8 cellular contexts compared by ENCODE assay signal in the genomic region with DNA sequence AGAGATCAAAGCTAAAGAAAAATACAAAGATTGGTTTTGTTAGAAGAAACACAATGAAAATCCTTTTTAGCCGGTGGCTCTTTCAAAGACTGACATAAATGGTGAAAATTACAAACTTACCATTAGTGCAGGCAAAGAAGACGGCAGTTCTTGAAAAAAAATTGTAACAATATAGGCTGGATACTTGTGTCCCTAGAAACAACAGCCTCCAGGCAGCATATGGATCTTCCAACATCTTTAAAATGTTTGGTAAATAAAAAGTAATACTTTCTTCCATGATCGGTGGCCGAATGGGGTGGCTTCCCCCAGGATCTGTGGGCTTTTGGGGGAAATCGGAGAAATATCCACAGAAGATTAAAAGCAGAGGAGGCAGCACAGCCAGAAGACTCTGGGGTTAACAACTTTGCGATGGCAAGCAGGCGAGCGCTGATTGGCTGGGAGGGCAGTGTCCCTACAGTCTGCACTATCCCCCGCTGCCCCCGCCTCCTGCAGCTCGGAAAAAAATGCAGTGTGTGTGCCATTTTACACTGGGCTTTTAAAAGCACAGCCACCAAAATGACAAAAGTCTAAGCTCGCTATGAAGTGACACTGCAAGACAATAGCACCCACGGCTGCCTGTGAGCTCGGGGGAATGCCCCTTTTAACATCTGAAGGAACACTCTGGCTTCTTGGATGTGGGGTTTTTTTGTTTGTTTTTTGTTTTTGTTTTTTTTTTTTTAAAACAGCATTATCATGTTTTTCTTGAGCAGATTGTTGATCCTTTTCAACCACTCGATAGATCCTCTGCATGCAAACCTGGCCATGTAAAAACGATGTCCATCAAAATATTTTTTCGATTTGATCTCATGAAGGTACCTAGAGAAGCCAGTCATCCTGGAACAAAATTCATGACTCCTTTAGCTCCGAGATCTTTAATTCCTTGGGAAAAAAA. TPM values are rescaled to one million over a fixed set of nuclear protein-coding genes. Genes with fewer than 3 reads are reported as not detected.
A peak's percentile ranks its signal among the peaks of the same experiment; 100 is the strongest.
DNase-seq lines count a peak whose midpoint lies in the region; ATAC-seq and TF ChIP-seq lines count a peak whose summit lies in the region.

No MANE protein-coding gene starts in this region.

- POLR2A ChIA-PET in WTC11 (lab: Charles Lee): interaction anchor here (0.5 to 1.1 kb wide), 5 partner anchors 27 to 1040 kb away, joined by 3 to 4 read pairs (median 3); no protein-coding TSS in a partner anchor

- H3K27ac ChIP-seq in spleen: peak overlapping the region; percentile 85 to 96 (median 92)

- DNase-seq in AG08395 (ENCODE audit: low spot score): peak; percentile 94
- DNase-seq in NCI-H2227 treated with DMSO at 0.1 percent for 48 hours (lab: John Stamatoyannopoulos, UW): peak; percentile 84
- peak; percentile 81 for DNase-seq in WTC11 (ENCODE audit: low spot score)
- peak; percentile 78 to 89 for DNase-seq in central memory CD8-positive, alpha-beta T cell (ENCODE audit: low spot score in 2 of 2)
- DNase-seq in iris pigment epithelial cell (ENCODE audit: low read depth): peak; percentile 90
- peak; percentile 98 for DNase-seq in spleen

- TF ChIP-seq CTCF in WTC11 (IDR thresholded peaks at IDR 0.05) (no peak), spleen (IDR thresholded peaks at IDR 0.05 in 8 of 11, conservative IDR thresholded peaks at IDR 0.05 in 3 of 11) (peak in 2 of 11 experiments; percentile 21 to 33)

- no peaks in the 10 kb centered on the region for H3K36me3 Mint-ChIP-seq in WTC11
- H3K36me3 Mint-ChIP-seq in central memory CD8-positive, alpha-beta T cell (ENCODE audit: insufficient read depth): peaks cover 2% of the 10 kb centered on the region

- no peaks in the 10 kb centered on the region for H3K27me3 ChIP-seq in spleen (replicated peaks in 1 of 7)

- no peak overlapping the region for H3K27ac Mint-ChIP-seq in WTC11
- no peak overlapping the region for H3K27ac Mint-ChIP-seq in central memory CD8-positive, alpha-beta T cell (ENCODE audit: low read depth)

- peaks cover 3% of the 10 kb centered on the region; the same call in 1 of the 2 replicates for H3K9me3 Mint-ChIP-seq in WTC11
- no peaks in the 10 kb centered on the region for H3K9me3 Mint-ChIP-seq in central memory CD8-positive, alpha-beta T cell

- peaks cover 3% of the 10 kb centered on the region for H3K4me1 Mint-ChIP-seq in WTC11
- peaks cover 15% of the 10 kb centered on the region for H3K4me1 Mint-ChIP-seq in central memory CD8-positive, alpha-beta T cell

- H3K36me3 ChIP-seq in spleen: no peaks in the 10 kb centered on the region

- peak; percentile 95 for ATAC-seq in GM18909 (IDR thresholded peaks at IDR 0.05; ENCODE audit: poor library complexity, unreplicated experiment)
- peak; percentile 95 for ATAC-seq in HG03159 (IDR thresholded peaks at IDR 0.05; ENCODE audit: unreplicated experiment)
- peak; percentile 96 for ATAC-seq in WTC11
- ATAC-seq in central memory CD8-positive, alpha-beta T cell (replicated peaks; ENCODE audit: extremely low read depth, poor library complexity, severe bottlenecking): peak; percentile 93

- H3K27me3 Mint-ChIP-seq in WTC11 (ENCODE audit: low read depth): no peaks in the 10 kb centered on the region
- no peaks in the 10 kb centered on the region for H3K27me3 Mint-ChIP-seq in central memory CD8-positive, alpha-beta T cell

- CTCF ChIA-PET in WTC11 (lab: Charles Lee): interaction anchor here (1.4 kb wide), 1 partner anchor 11 kb away, joined by 4 read pairs; no protein-coding TSS in a partner anchor

- no peaks in the 10 kb centered on the region for H3K9me3 ChIP-seq in spleen

- H3K4me3 ChIP-seq in spleen: peak overlapping the region; percentile 63 to 74 (median 68)

- no peak overlapping the region for H3K4me3 Mint-ChIP-seq in WTC11
- H3K4me3 Mint-ChIP-seq in central memory CD8-positive, alpha-beta T cell: no peak overlapping the region

- peak in 1 of 3 donors; percentile 52 for TF ChIP-seq POLR2A in spleen (IDR thresholded peaks at IDR 0.05)

- peaks cover 24 to 48% (median 35%) of the 10 kb centered on the region in 6 donors for H3K4me1 ChIP-seq in spleen

- WGBS in spleen, 5 donors: 0 to 2% (median 1%) methylated on average over 16 to 18 of the region's 18 CpGs

- intact Hi-C loops in spleen (cut with DNase I; ENCODE audit: low total_unique reads): no loop called here

TF ChIP-seq in WTC11, 78 proteins besides CTCF, POLR2A, EP300 and RAD21:
- TF ChIP-seq, protein P1, sequence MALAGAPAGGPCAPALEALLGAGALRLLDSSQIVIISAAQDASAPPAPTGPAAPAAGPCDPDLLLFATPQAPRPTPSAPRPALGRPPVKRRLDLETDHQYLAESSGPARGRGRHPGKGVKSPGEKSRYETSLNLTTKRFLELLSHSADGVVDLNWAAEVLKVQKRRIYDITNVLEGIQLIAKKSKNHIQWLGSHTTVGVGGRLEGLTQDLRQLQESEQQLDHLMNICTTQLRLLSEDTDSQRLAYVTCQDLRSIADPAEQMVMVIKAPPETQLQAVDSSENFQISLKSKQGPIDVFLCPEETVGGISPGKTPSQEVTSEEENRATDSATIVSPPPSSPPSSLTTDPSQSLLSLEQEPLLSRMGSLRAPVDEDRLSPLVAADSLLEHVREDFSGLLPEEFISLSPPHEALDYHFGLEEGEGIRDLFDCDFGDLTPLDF (CRISPR knock-in tag; IDR thresholded peaks at IDR 0.05): no peak
- peak; percentile 23; the same call in 1 of the 2 replicates for TF ChIP-seq GABPB1 (CRISPR knock-in tag; IDR thresholded peaks at IDR 0.05)
TF ChIP-seq in WTC11: peak in this region for 1.

RNA-seq across cellular contexts. Expression of a gene that starts 31.7 kb away (rescaled TPM):
- total RNA-seq in WTC11 (2021) (22.2 to 23.1 TPM (median 22.5 TPM) in 3 replicates), spleen (10 to 100 TPM; 52.8 to 69.2 (median 57.5) TPM)
- 10 to 100 TPM; 16.0 to 21.4 (median 19.1) TPM for polyA plus RNA-seq in spleen

Comparison
In these comparisons a context has a peak if more than half of its experiments do, and no peak if none do; other contexts are left out.
1. Peak in every context shown above with its lines: DNase-seq, ATAC-seq, H3K4me3 ChIP-seq and H3K27ac ChIP-seq.